13 cellular contexts compared by ENCODE assay signal in genomic region chr7:133394369-133394768, GRCh38.
"Had no signal": no experiment of that assay in that cellular context is flagged by ENCODE, and none has a peak within 500 bp of the region (broad histone marks: within the 10 kb centered on the region; RNA-seq: fewer than 3 reads in every experiment).

No MANE protein-coding gene starts in this region.

- H3K4me1 ChIP-seq: gastroesophageal sphincter, lower lobe of right lung had no signal

- H3K4me1 Mint-ChIP-seq: mesothelial cell of epicardium had no signal

- H3K27ac Mint-ChIP-seq: activated CD8-positive, alpha-beta T cell treated with anti-CD3 and anti-CD28 coated beads for 36 hours; activated naive CD4-positive, alpha-beta T cell treated with anti-CD3 and anti-CD28 coated beads, Interleukin-2, amount 50 U/mL, for 72 hours; mesothelial cell of epicardium had no signal

- H3K9me3 ChIP-seq: gastroesophageal sphincter, heart right ventricle, lower lobe of right lung, neutrophil had no signal

- H3K27me3 Mint-ChIP-seq: activated CD8-positive, alpha-beta T cell treated with anti-CD3 and anti-CD28 coated beads for 36 hours had no signal

- H3K36me3 ChIP-seq: gastroesophageal sphincter, heart right ventricle, lower lobe of right lung, neutrophil had no signal

- H3K4me3 ChIP-seq: gastroesophageal sphincter, heart right ventricle, lower lobe of right lung had no signal

- H3K9me3 Mint-ChIP-seq: activated T-cell treated with anti-CD3 and anti-CD28 coated beads, Interleukin-2, amount 50 U/mL, for 4 hours; mesothelial cell of epicardium had no signal

- H3K27me3 ChIP-seq: gastroesophageal sphincter, heart right ventricle, neutrophil had no signal

- H3K27ac ChIP-seq: gastroesophageal sphincter, heart right ventricle, lower lobe of right lung, neutrophil had no signal

- H3K4me3 Mint-ChIP-seq: activated CD8-positive, alpha-beta T cell treated with anti-CD3 and anti-CD28 coated beads for 36 hours; activated T-cell treated with anti-CD3 and anti-CD28 coated beads, Interleukin-2, amount 50 U/mL, for 4 hours; mesothelial cell of epicardium had no signal

- DNase-seq: activated CD4-positive, alpha-beta T cell treated with anti-CD3 and anti-CD28 coated beads for 48 hours; activated CD8-positive, alpha-beta T cell treated with anti-CD3 and anti-CD28 coated beads for 36 hours; activated effector memory CD4-positive, alpha-beta T cell treated with anti-CD3 and anti-CD28 coated beads, Interleukin-2, amount 50 U/mL, for 16 hours; activated T-cell treated with anti-CD3 and anti-CD28 coated beads, Interleukin-2, amount 50 U/mL, for 4 hours; heart right ventricle; left cardiac atrium; lower lobe of right lung; stimulated activated CD4-positive, alpha-beta T cell treated with anti-CD3 and anti-CD28 coated beads, Interleukin-12 subunit alpha, Interleukin-12 subunit beta, amount 100 ng/mL, for 4 hours; stimulated activated CD4-positive, alpha-beta T cell treated with anti-CD3 and anti-CD28 coated beads, Interleukin-2, amount 100 ng/mL, for 24 hours had no signal

- ATAC-seq: activated CD8-positive, alpha-beta T cell treated with anti-CD3 and anti-CD28 coated beads for 36 hours; activated naive CD4-positive, alpha-beta T cell treated with anti-CD3 and anti-CD28 coated beads, Interleukin-2, amount 50 U/mL, for 72 hours; activated T-cell treated with anti-CD3 and anti-CD28 coated beads, Interleukin-2, amount 50 U/mL, for 4 hours; gastroesophageal sphincter; heart right ventricle; left cardiac atrium; lower lobe of right lung had no signal
